8 cellular contexts compared by ENCODE assay signal in the genomic region with DNA sequence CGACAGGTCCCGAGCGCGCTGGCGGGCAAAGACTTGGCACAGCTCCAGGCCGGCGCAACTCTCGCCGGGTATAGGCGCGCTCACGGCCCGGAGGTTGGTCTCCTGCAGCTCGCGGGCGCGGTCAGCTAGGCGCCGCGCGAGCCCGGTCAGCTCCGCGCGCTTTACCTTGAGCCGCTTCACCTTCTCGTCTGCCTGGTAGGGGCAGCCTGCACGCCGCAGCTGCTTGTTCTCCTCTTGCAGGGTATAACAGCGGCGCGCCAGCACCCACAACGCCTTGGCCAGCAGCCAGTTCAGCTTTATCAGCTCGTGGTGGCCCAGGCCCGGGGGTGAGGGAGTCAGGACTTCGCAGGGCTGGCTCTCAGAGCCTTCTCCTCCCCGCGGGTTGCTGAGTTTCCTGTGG. TPM values are rescaled to one million over a fixed set of nuclear protein-coding genes. Genes with fewer than 3 reads are reported as not detected.
DNase-seq lines count a peak whose midpoint lies in the region; ATAC-seq, FAIRE-seq and TF ChIP-seq lines count a peak whose summit lies in the region.
"Not testable (repeated sequence)": the region's sequence is repeated elsewhere in the genome, so short reads cannot be mapped to it uniquely, and the experiment has no call there.

No MANE protein-coding gene starts in this region.

- TF ChIP-seq CTCF in right lobe of liver (IDR thresholded peaks at IDR 0.05); pancreas (IDR thresholded peaks at IDR 0.05): not testable (repeated sequence)

- WGBS in right lobe of liver (ENCODE audit: insufficient coverage, low coverage, low lambda C conversion rate, missing lambda C conversion rate) = no CpG with 5 or more reads among the region's 38 CpGs
- WGBS in pancreas, 2 donors = no CpG with 5 or more reads among the region's 38 CpGs
- whole genome bisulfite sequencing in aorta, 2 donors = no CpG with 5 or more reads among the region's 38 CpGs

- H3K4me1 Mint-ChIP-seq in T-helper 17 cell; activated T-helper 17 cell treated with anti-CD3 and anti-CD28 coated beads, Interleukin-2, amount 50 U/mL, for 72 hours: not testable (repeated sequence)

- FAIRE-seq in pancreas (lab: Jason Lieb, UNC) = not testable (repeated sequence)

- ATAC-seq in GM18502 (IDR thresholded peaks at IDR 0.05; ENCODE audit: poor library complexity, unreplicated experiment) (peak; percentile 18), HG02678 (IDR thresholded peaks at IDR 0.05; ENCODE audit: unreplicated experiment) (peak; percentile 16), T-helper 17 cell (peak; percentile 67), Right ventricle myocardium superior (ENCODE audit: poor library complexity) (peak; percentile 14), right lobe of liver (peak; percentile 46 to 57 (median 50)), pancreas (peak; percentile 49 to 72 (median 68)), aorta (ENCODE audit: low FRiP score) (peak; percentile 33)
- peak; percentile 30 for ATAC-seq in activated T-helper 17 cell treated with anti-CD3 and anti-CD28 coated beads, Interleukin-2, amount 50 U/mL, for 72 hours (replicated peaks)

- H3K27me3 ChIP-seq in right lobe of liver; pancreas; aorta (ENCODE audit: control insufficient read depth in 1 of 2, insufficient read depth in 2 of 2, low read length in 1 of 2): not testable (repeated sequence)

- H3K4me3 Mint-ChIP-seq in T-helper 17 cell; activated T-helper 17 cell treated with anti-CD3 and anti-CD28 coated beads, Interleukin-2, amount 50 U/mL, for 72 hours: not testable (repeated sequence)

- not testable (repeated sequence) for H3K27me3 Mint-ChIP-seq in T-helper 17 cell; activated T-helper 17 cell treated with anti-CD3 and anti-CD28 coated beads, Interleukin-2, amount 50 U/mL, for 72 hours

- not testable (repeated sequence) for H3K36me3 Mint-ChIP-seq in T-helper 17 cell (ENCODE audit: low read depth); activated T-helper 17 cell treated with anti-CD3 and anti-CD28 coated beads, Interleukin-2, amount 50 U/mL, for 72 hours (ENCODE audit: low read depth)

- not testable (repeated sequence) for H3K4me3 ChIP-seq in right lobe of liver; pancreas; aorta (ENCODE audit: low read length in 2 of 2)

- not testable (repeated sequence) for TF ChIP-seq POLR2A in right lobe of liver (IDR thresholded peaks at IDR 0.05)

- DNase-seq in T-helper 17 cell, Right ventricle myocardium superior, right lobe of liver, pancreas, aorta: not testable (repeated sequence)

- not testable (repeated sequence) for H3K27ac Mint-ChIP-seq in T-helper 17 cell; activated T-helper 17 cell treated with anti-CD3 and anti-CD28 coated beads, Interleukin-2, amount 50 U/mL, for 72 hours

- H3K36me3 ChIP-seq in right lobe of liver; pancreas; aorta (ENCODE audit: control insufficient read depth in 1 of 2, insufficient read depth in 2 of 2, low read length in 1 of 2): not testable (repeated sequence)

- not testable (repeated sequence) for H3K27ac ChIP-seq in right lobe of liver; pancreas; aorta (ENCODE audit: low read depth in 1 of 2, low read length in 2 of 2)

- H3K9me3 Mint-ChIP-seq in activated T-helper 17 cell treated with anti-CD3 and anti-CD28 coated beads, Interleukin-2, amount 50 U/mL, for 72 hours = not testable (repeated sequence)

- not testable (repeated sequence) for H3K9me3 ChIP-seq in T-helper 17 cell (ENCODE audit: control insufficient read depth, low read length, poor library complexity, severe bottlenecking); right lobe of liver; pancreas; aorta (ENCODE audit: control insufficient read depth, low read length)

- not testable (repeated sequence) for H3K4me1 ChIP-seq in right lobe of liver; pancreas; aorta (ENCODE audit: control insufficient read depth in 1 of 2, insufficient read depth in 2 of 2, low read length in 2 of 2)

- intact Hi-C loops in Right ventricle myocardium superior (cut with DNase I); right lobe of liver (cut with DNase I); pancreas (cut with DNase I); aorta (cut with DNase I): not testable (repeated sequence)

RNA-seq across cellular contexts. Expression of a gene that starts 1.7 kb away (rescaled TPM):
- total RNA-seq in T-helper 17 cell (1 to 10 TPM in 1 of 2 donors, under 1 TPM in 1; 0.34 to 1.2 TPM), Right ventricle myocardium superior (not detected), right lobe of liver (under 1 TPM in 3 of 6 experiments, not detected in 3; 0.07 to 0.12 (median 0.09) TPM), pancreas (under 1 TPM in 5 of 6 donors, not detected in 1; 0.09 to 0.47 (median 0.19) TPM), aorta (under 1 TPM in 1 of 2 donors, not detected in 1; 0.32 TPM)
- total RNA-seq in activated T-helper 17 cell treated with anti-CD3 and anti-CD28 coated beads, Interleukin-2, amount 50 U/mL, for 72 hours = under 1 TPM; 0.06 to 0.19 TPM
- polyA plus RNA-seq in pancreas (under 1 TPM in 1 of 2 donors, not detected in 1; 0.12 TPM), aorta (not detected)

RNA-seq across cellular contexts. Expression of a gene that starts 18.0 kb away (rescaled TPM):
- total RNA-seq in T-helper 17 cell = 10 to 100 TPM; 25.7 to 30.4 TPM
- total RNA-seq in activated T-helper 17 cell treated with anti-CD3 and anti-CD28 coated beads, Interleukin-2, amount 50 U/mL, for 72 hours = 10 to 100 TPM; 36.6 to 78.9 TPM
- total RNA-seq in Right ventricle myocardium superior = 46.7 TPM
- 10 to 100 TPM; 16.8 to 34.4 (median 22.1) TPM for total RNA-seq in right lobe of liver
- 10 to 100 TPM; 10.9 to 23.5 (median 14.8) TPM for total RNA-seq in pancreas
- polyA plus RNA-seq in pancreas = 10 to 100 TPM; 22.6 to 24.5 TPM
- 10 to 100 TPM; 34.1 to 39.4 TPM for total RNA-seq in aorta
- 10 to 100 TPM; 42.6 to 54.5 TPM for polyA plus RNA-seq in aorta

Comparison
In these comparisons a context has a peak if more than half of its experiments do, and no peak if none do; other contexts are left out.
1. ATAC-seq: peak in every context shown above with its lines; median percentile 68 in pancreas; 67 in T-helper 17 cell; 50 in right lobe of liver; 33 in aorta; 30 in activated T-helper 17 cell treated with anti-CD3 and anti-CD28 coated beads, Interleukin-2, amount 50 U/mL, for 72 hours; 18 in GM18502; 16 in HG02678; 14 in Right ventricle myocardium superior.